In genomic region chr13:42048323-42048624, GRCh38 we compare ENCODE assay signal across 8 cellular contexts. TPM values are rescaled to one million over a fixed set of nuclear protein-coding genes. Genes with fewer than 3 reads are reported as not detected.
DNase-seq lines count a peak whose midpoint lies in the region; ATAC-seq lines count a peak whose summit lies in the region.

No MANE protein-coding gene starts in this region.

- H4K91ac ChIP-seq in neuronal stem cell (ENCODE audit: low read depth, low read length, poor library complexity), result no peak overlapping the region

- peak overlapping the region; percentile 95 for H3K9ac ChIP-seq in neuronal stem cell (ENCODE audit: low read depth, low read length, poor library complexity)

- peaks cover 4% of the 10 kb centered on the region for H3K79me1 ChIP-seq in neuronal stem cell (ENCODE audit: low read depth, low read length)

- no peak overlapping the region for H3K14ac ChIP-seq in neuronal stem cell (ENCODE audit: low read length)

- no peak overlapping the region for H2BK12ac ChIP-seq in neuronal stem cell (ENCODE audit: low read length)

- H3K27me3 ChIP-seq in SJSA1 (replicated peaks) (no peaks in the 10 kb centered on the region), neuronal stem cell (ENCODE audit: control insufficient read depth in 3 of 3, insufficient read depth in 3 of 3, low read depth in 1 of 3, low read length in 3 of 3) (no peaks in the 10 kb centered on the region)

- H3K4ac ChIP-seq in neuronal stem cell (ENCODE audit: low read length), result peak overlapping the region; percentile 76

- WGBS in neuronal stem cell (ENCODE audit: extremely low coverage in 2 of 2, insufficient read length in 2 of 2, insufficient replicate concordance in 1 of 2), 2 donors, result no CpG with 5 or more reads among the region's 24 CpGs

- peak overlapping the region; percentile 73 for H3K23ac ChIP-seq in neuronal stem cell (ENCODE audit: low read depth, low read length, poor library complexity)

- H3K4me1 ChIP-seq in SJSA1 (replicated peaks), result peaks cover 19% of the 10 kb centered on the region
- peaks cover 1 to 8% of the 10 kb centered on the region in 2 donors for H3K4me1 ChIP-seq in neuronal stem cell (ENCODE audit: control insufficient read depth in 2 of 2, insufficient read depth in 1 of 2, low read depth in 1 of 2, low read length in 2 of 2)

- no peak overlapping the region for H2BK120ac ChIP-seq in neuronal stem cell (ENCODE audit: low read depth, low read length)

- H2BK5ac ChIP-seq in neuronal stem cell (ENCODE audit: low read length), result peak overlapping the region; percentile 90

- peak overlapping the region; percentile 97 for H3K18ac ChIP-seq in neuronal stem cell (ENCODE audit: low read length)

- no peak overlapping the region for H4K8ac ChIP-seq in neuronal stem cell (ENCODE audit: low read depth, low read length)

- H3K4me3 ChIP-seq in SJSA1 (peak overlapping the region; percentile 88), neuronal stem cell (ENCODE audit: low read length in 2 of 2) (peak overlapping the region; percentile 73 to 91)

- peak overlapping the region; percentile 97 for H2AFZ ChIP-seq in neuronal stem cell (ENCODE audit: low read length)

- H3K27ac ChIP-seq in SJSA1 (peak overlapping the region; percentile 80), neuronal stem cell (replicated peaks; ENCODE audit: low read length) (peak overlapping the region; percentile 93)

- H3K4me2 ChIP-seq in neuronal stem cell (ENCODE audit: insufficient read depth, low read length, poor library complexity, severe bottlenecking), result peak overlapping the region; percentile 93

- peaks cover 12% of the 10 kb centered on the region for H3K36me3 ChIP-seq in SJSA1
- peaks cover 0 to 4% of the 10 kb centered on the region in 2 donors for H3K36me3 ChIP-seq in neuronal stem cell (replicated peaks in 1 of 2; ENCODE audit: control insufficient read depth in 2 of 2, insufficient read depth in 2 of 2, low read length in 2 of 2)

- H3K9me3 ChIP-seq in SJSA1 (replicated peaks), result no peaks in the 10 kb centered on the region
- H3K9me3 ChIP-seq in neuronal stem cell (replicated peaks in 1 of 2; ENCODE audit: control insufficient read depth in 2 of 2, insufficient read depth in 1 of 2, low read depth in 1 of 2, low read length in 2 of 2), result no peaks in the 10 kb centered on the region

- H2AK5ac ChIP-seq in neuronal stem cell (ENCODE audit: low read depth, low read length), result peak overlapping the region; percentile 70

- DNase-seq in SJSA1 (ENCODE audit: low read depth in 1 of 2, low spot score in 2 of 2) (no peak), neuronal stem cell (ENCODE audit: low spot score) (no peak), cortex of kidney (lab: John Stamatoyannopoulos, UW) (no peak), NCI-H146 (lab: John Stamatoyannopoulos, UW) (no peak)

- H2BK15ac ChIP-seq in neuronal stem cell (ENCODE audit: low read length), result no peak overlapping the region

- ATAC-seq in GM18498 (IDR thresholded peaks at IDR 0.05; ENCODE audit: unreplicated experiment) (peak; percentile 36), HG02610 (IDR thresholded peaks at IDR 0.05; ENCODE audit: unreplicated experiment) (peak; percentile 33), esophagus mucosa (peak; percentile 55), GM18870 (IDR thresholded peaks at IDR 0.05; ENCODE audit: unreplicated experiment) (no peak)

RNA-seq across cellular contexts. Expression of gene DGKH, which starts 0.2 kb away (rescaled TPM):
- 5.6 and 11.3 TPM in 2 replicates for total RNA-seq in SJSA1 (2014; rRNA removed; shearing (Covaris generic))
- 15.9 TPM for total RNA-seq in esophagus mucosa
- polyA plus RNA-seq in neuronal stem cell (2013, experiment 1 of 2), result 2.9 TPM
- 3.1 TPM for polyA plus RNA-seq in neuronal stem cell (2013, experiment 2 of 2)
